In the genomic region with DNA sequence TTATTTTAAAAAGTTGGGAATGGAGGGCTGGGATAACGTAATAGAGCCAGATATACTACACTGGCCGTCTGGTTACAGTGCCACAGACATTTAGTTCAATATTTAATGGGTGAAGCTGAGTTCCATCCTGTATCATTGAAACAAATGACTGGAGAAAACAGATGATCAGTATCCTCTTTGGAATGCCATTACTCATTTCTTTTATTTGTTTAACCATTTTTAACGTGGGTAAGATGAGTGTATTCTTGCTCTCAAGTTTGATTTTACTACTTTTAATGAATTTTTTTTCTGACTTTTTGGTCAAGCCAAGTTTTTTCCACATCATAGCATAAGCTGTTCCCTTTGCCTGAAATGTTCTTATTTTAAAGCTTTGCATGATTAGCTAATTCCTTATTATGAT, we compare ENCODE assay signal across 1 cellular context.
TF ChIP-seq lines count a peak whose summit lies in the region.

No MANE protein-coding gene starts in this region.

TF ChIP-seq in neural cell, 6 proteins besides CTCF, POLR2A, EP300 and RAD21:
- TF ChIP-seq, protein P1, sequence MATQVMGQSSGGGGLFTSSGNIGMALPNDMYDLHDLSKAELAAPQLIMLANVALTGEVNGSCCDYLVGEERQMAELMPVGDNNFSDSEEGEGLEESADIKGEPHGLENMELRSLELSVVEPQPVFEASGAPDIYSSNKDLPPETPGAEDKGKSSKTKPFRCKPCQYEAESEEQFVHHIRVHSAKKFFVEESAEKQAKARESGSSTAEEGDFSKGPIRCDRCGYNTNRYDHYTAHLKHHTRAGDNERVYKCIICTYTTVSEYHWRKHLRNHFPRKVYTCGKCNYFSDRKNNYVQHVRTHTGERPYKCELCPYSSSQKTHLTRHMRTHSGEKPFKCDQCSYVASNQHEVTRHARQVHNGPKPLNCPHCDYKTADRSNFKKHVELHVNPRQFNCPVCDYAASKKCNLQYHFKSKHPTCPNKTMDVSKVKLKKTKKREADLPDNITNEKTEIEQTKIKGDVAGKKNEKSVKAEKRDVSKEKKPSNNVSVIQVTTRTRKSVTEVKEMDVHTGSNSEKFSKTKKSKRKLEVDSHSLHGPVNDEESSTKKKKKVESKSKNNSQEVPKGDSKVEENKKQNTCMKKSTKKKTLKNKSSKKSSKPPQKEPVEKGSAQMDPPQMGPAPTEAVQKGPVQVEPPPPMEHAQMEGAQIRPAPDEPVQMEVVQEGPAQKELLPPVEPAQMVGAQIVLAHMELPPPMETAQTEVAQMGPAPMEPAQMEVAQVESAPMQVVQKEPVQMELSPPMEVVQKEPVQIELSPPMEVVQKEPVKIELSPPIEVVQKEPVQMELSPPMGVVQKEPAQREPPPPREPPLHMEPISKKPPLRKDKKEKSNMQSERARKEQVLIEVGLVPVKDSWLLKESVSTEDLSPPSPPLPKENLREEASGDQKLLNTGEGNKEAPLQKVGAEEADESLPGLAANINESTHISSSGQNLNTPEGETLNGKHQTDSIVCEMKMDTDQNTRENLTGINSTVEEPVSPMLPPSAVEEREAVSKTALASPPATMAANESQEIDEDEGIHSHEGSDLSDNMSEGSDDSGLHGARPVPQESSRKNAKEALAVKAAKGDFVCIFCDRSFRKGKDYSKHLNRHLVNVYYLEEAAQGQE (IDR thresholded peaks at IDR 0.05; ENCODE audit: borderline replicate concordance): no peak
- TF ChIP-seq EZH2 (IDR thresholded peaks at IDR 0.05; ENCODE audit: borderline replicate concordance, insufficient read depth, low read length, poor library complexity, severe bottlenecking) (no peak), POLR2AphosphoS5 (IDR thresholded peaks at IDR 0.05) (no peak), SMC3 (conservative IDR thresholded peaks at IDR 0.05; ENCODE audit: poor library complexity) (no peak), MXI1 (conservative IDR thresholded peaks at IDR 0.05; ENCODE audit: poor library complexity, severe bottlenecking) (no peak), TAF1 (IDR thresholded peaks at IDR 0.05; ENCODE audit: low read depth) (no peak)
